Comparison of ENCODE assay signal across 28 cellular contexts in the genomic region with DNA sequence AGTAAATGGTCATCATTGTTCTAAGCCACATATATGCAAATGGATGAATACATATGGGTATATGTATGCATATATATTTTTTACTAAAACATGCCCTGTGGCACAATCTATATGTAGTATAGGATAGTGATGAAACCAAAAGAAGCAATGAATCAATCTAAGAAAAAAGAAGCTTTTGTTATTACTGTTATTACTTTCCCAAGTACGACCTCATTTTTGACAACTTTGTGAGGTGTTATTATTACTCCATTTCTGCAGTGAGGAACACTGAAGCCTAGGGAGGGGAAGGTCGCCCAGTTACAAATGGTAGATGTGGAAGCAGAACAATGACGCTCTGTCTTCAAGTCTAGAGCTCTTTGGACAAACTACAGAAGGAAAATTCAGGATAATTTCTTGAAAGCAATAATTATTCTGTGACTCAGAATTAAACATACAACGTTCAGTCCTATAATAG. TPM values are rescaled to one million over a fixed set of nuclear protein-coding genes. Genes with fewer than 3 reads are reported as not detected.
DNase-seq lines count a peak whose midpoint lies in the region; ATAC-seq and TF ChIP-seq lines count a peak whose summit lies in the region.
"Had no signal": no experiment of that assay in that cellular context is flagged by ENCODE, and none has a peak within 500 bp of the region (broad histone marks: within the 10 kb centered on the region; RNA-seq: fewer than 3 reads in every experiment).

No MANE protein-coding gene starts in this region.

- H3K27me3 ChIP-seq in CD8-positive, alpha-beta memory T cell (ENCODE audit: insufficient read depth, low read length, poor library complexity, severe bottlenecking), result no peaks in the 10 kb centered on the region
- H3K27me3 ChIP-seq in H9 (ENCODE audit: insufficient read depth, low read length), result no peaks in the 10 kb centered on the region
- H3K27me3 ChIP-seq: SJSA1 had no signal

- H3K36me3 Mint-ChIP-seq in activated CD4-positive, alpha-beta T cell treated with anti-CD3 and anti-CD28 coated beads, Interleukin-2, amount 10 ng/mL, durations not matched to agents 24 days and 14 days (ENCODE audit: low read depth), result peaks cover 49% of the 10 kb centered on the region
- peaks cover 57% of the 10 kb centered on the region for H3K36me3 Mint-ChIP-seq in activated CD4-positive, alpha-beta T cell treated with anti-CD3 and anti-CD28 coated beads, Interleukin-2, amount 10 ng/mL, durations not matched to agents 7 days and 5 days (ENCODE audit: low read depth)
- H3K36me3 Mint-ChIP-seq in CD8-positive, alpha-beta memory T cell, result peaks cover 3 to 61% (median 20%) of the 10 kb centered on the region in 3 donors
- peaks cover 48% of the 10 kb centered on the region for H3K36me3 Mint-ChIP-seq in activated naive CD8-positive, alpha-beta T cell
- peaks cover 12% of the 10 kb centered on the region for H3K36me3 Mint-ChIP-seq in natural killer cell treated with Interleukin-12 subunit alpha and Interleukin-12 subunit beta and Interleukin-15 and Interleukin-18, amount 100 ng/mL, for 72 hours
- H3K36me3 Mint-ChIP-seq in H9 (ENCODE audit: insufficient read depth in 1 of 3, low read depth in 3 of 3), result no peaks in the 10 kb centered on the region
- H3K36me3 Mint-ChIP-seq: type B pancreatic cell had no signal

- peaks cover 3% of the 10 kb centered on the region for H3K9me3 Mint-ChIP-seq in activated CD4-positive, alpha-beta T cell treated with anti-CD3 and anti-CD28 coated beads, Interleukin-2, amount 10 ng/mL, durations not matched to agents 24 days and 14 days
- H3K9me3 Mint-ChIP-seq in activated CD4-positive, alpha-beta T cell treated with anti-CD3 and anti-CD28 coated beads, Interleukin-2, amount 10 ng/mL, durations not matched to agents 7 days and 5 days, result peaks cover 3% of the 10 kb centered on the region
- no peaks in the 10 kb centered on the region for H3K9me3 Mint-ChIP-seq in CD8-positive, alpha-beta memory T cell
- no peaks in the 10 kb centered on the region for H3K9me3 Mint-ChIP-seq in activated naive CD8-positive, alpha-beta T cell (ENCODE audit: low read depth)
- H3K9me3 Mint-ChIP-seq in natural killer cell treated with Interleukin-12 subunit alpha and Interleukin-12 subunit beta and Interleukin-15 and Interleukin-18, amount 100 ng/mL, for 72 hours, result no peaks in the 10 kb centered on the region
- H3K9me3 Mint-ChIP-seq in H9, result no peaks in the 10 kb centered on the region
- H3K9me3 Mint-ChIP-seq: CD4-positive, alpha-beta T cell; nephron progenitor cell; type B pancreatic cell had no signal

- no peaks in the 10 kb centered on the region for H3K36me3 ChIP-seq in CD8-positive, alpha-beta memory T cell (ENCODE audit: insufficient read depth, low read length)
- H3K36me3 ChIP-seq: SJSA1 had no signal

- H3K4me2 ChIP-seq in H9 (ENCODE audit: insufficient read depth, insufficient read length, low read length), result no peak overlapping the region

- H3K4me3 ChIP-seq in CD8-positive, alpha-beta memory T cell (ENCODE audit: low read length), result no peak overlapping the region
- H3K4me3 ChIP-seq: SJSA1 had no signal

- peaks cover 67% of the 10 kb centered on the region for H3K4me1 Mint-ChIP-seq in activated CD4-positive, alpha-beta T cell treated with anti-CD3 and anti-CD28 coated beads, Interleukin-2, amount 10 ng/mL, durations not matched to agents 24 days and 14 days
- peaks cover 70% of the 10 kb centered on the region for H3K4me1 Mint-ChIP-seq in activated CD4-positive, alpha-beta T cell treated with anti-CD3 and anti-CD28 coated beads, Interleukin-2, amount 10 ng/mL, durations not matched to agents 7 days and 5 days
- peaks cover 81 to 93% (median 92%) of the 10 kb centered on the region in 3 donors for H3K4me1 Mint-ChIP-seq in CD8-positive, alpha-beta memory T cell
- H3K4me1 Mint-ChIP-seq in activated naive CD8-positive, alpha-beta T cell (ENCODE audit: low read depth), result peaks cover 90% of the 10 kb centered on the region
- peaks cover 69 to 88% of the 10 kb centered on the region in 2 donors for H3K4me1 Mint-ChIP-seq in natural killer cell treated with Interleukin-12 subunit alpha and Interleukin-12 subunit beta and Interleukin-15 and Interleukin-18, amount 100 ng/mL, for 72 hours (ENCODE audit: low read depth in 2 of 2)
- H3K4me1 Mint-ChIP-seq in H9, result no peaks in the 10 kb centered on the region

- no peak overlapping the region for H2AK5ac ChIP-seq in H9 (ENCODE audit: insufficient read length, low read length)

- no peak overlapping the region for H3K4ac ChIP-seq in H9 (ENCODE audit: low read depth, low read length)

- H3K56ac ChIP-seq in H9 (ENCODE audit: insufficient read length, low read depth, low read length), result no peak overlapping the region

- ATAC-seq in natural killer cell treated with Interleukin-12 subunit alpha and Interleukin-12 subunit beta and Interleukin-15 and Interleukin-18, amount 100 ng/mL, for 72 hours, result peak; percentile 82
- ATAC-seq: HCT116, left lobe of liver had no signal

- DNase-seq in activated CD4-positive, alpha-beta T cell treated with anti-CD3 and anti-CD28 coated beads, Interleukin-2, amount 10 ng/mL, durations not matched to agents 24 days and 14 days, result no peak
- no peak for DNase-seq in activated CD4-positive, alpha-beta T cell treated with anti-CD3 and anti-CD28 coated beads, Interleukin-2, amount 10 ng/mL, durations not matched to agents 7 days and 5 days
- no peak for DNase-seq in CD8-positive, alpha-beta memory T cell
- peak; percentile 69 for DNase-seq in natural killer cell treated with Interleukin-12 subunit alpha and Interleukin-12 subunit beta and Interleukin-15 and Interleukin-18, amount 100 ng/mL, for 72 hours (ENCODE audit: low spot score)
- DNase-seq in 8988T (no peak), NCI-H1105 treated with DMSO at 0.1 percent for 48 hours (lab: John Stamatoyannopoulos, UW) (no peak), H9 (no peak)
- DNase-seq: activated CD8-positive, alpha-beta memory T cell treated with anti-CD3 and anti-CD28 coated beads, Interleukin-2, amount 50 U/mL, for 48 hours; AML-193; aorta; CD4-positive, alpha-beta T cell; KBM-7; NCI-H1092; NCI-H1694 treated with DMSO at 0.1 percent for 48 hours; NCI-H446 treated with DMSO at 0.1 percent for 48 hours; NCI-H774; nephron progenitor cell; stimulated activated CD4-positive, alpha-beta T cell treated with anti-CD3 and anti-CD28 coated beads, Interleukin-4, amount 100 ng/mL, for 24 hours; substantia nigra; T1000 had no signal

- peaks cover 51% of the 10 kb centered on the region for H3K4me1 ChIP-seq in CD8-positive, alpha-beta memory T cell (ENCODE audit: insufficient read depth, low read length)
- no peaks in the 10 kb centered on the region for H3K4me1 ChIP-seq in H9 (ENCODE audit: insufficient read depth, low read length)
- H3K4me1 ChIP-seq: SJSA1 had no signal

- no peak overlapping the region for H3K14ac ChIP-seq in H9 (ENCODE audit: insufficient read depth, low read length)

- no peak overlapping the region for H3K23ac ChIP-seq in H9 (ENCODE audit: insufficient read length, low read depth, low read length)

- POLR2A ChIA-PET in activated CD4-positive, alpha-beta T cell treated with anti-CD3 and anti-CD28 coated beads, Interleukin-2, amount 10 ng/mL, durations not matched to agents 7 days and 5 days (lab: Charles Lee), result no interaction called here
- POLR2A ChIA-PET in CD8-positive, alpha-beta memory T cell (lab: Charles Lee), result interaction anchor here (0.6 to 2.0 kb wide), 2 partner anchors 21 to 38 kb away, joined by 3 to 4 read pairs; no protein-coding TSS in a partner anchor

- no peak overlapping the region for H4K8ac ChIP-seq in H9 (replicated peaks; ENCODE audit: insufficient read length, low read depth, low read length)

- TF ChIP-seq CTCF in H9 (conservative IDR thresholded peaks at IDR 0.05), result no peak

- H4K91ac ChIP-seq in H9 (ENCODE audit: insufficient read length, low read depth, low read length), result no peak overlapping the region

- no peaks in the 10 kb centered on the region for H3K9me3 ChIP-seq in CD8-positive, alpha-beta memory T cell (ENCODE audit: low read length)
- no peaks in the 10 kb centered on the region for H3K9me3 ChIP-seq in H9 (ENCODE audit: control insufficient read depth, low read depth, low read length)
- H3K9me3 ChIP-seq: SJSA1 had no signal

- H3K27ac Mint-ChIP-seq in activated CD4-positive, alpha-beta T cell treated with anti-CD3 and anti-CD28 coated beads, Interleukin-2, amount 10 ng/mL, durations not matched to agents 24 days and 14 days, result peak overlapping the region; percentile 73
- no peak overlapping the region for H3K27ac Mint-ChIP-seq in activated CD4-positive, alpha-beta T cell treated with anti-CD3 and anti-CD28 coated beads, Interleukin-2, amount 10 ng/mL, durations not matched to agents 7 days and 5 days
- H3K27ac Mint-ChIP-seq in CD8-positive, alpha-beta memory T cell, result peak overlapping the region; percentile 34 to 100 (median 98)
- H3K27ac Mint-ChIP-seq in activated naive CD8-positive, alpha-beta T cell, result peak overlapping the region; percentile 99
- H3K27ac Mint-ChIP-seq in natural killer cell treated with Interleukin-12 subunit alpha and Interleukin-12 subunit beta and Interleukin-15 and Interleukin-18, amount 100 ng/mL, for 72 hours, result peak overlapping the region; percentile 90 to 95
- no peak overlapping the region for H3K27ac Mint-ChIP-seq in H9
- H3K27ac Mint-ChIP-seq: nephron progenitor cell, type B pancreatic cell had no signal

- no peaks in the 10 kb centered on the region for H4K20me1 ChIP-seq in H9 (ENCODE audit: control insufficient read depth, insufficient read depth, insufficient read length)

- no peak overlapping the region for H3K9ac ChIP-seq in H9 (ENCODE audit: extremely low read depth, insufficient read length, low read length)

- H3K23me2 ChIP-seq in H9 (ENCODE audit: insufficient read length, low read depth, low read length, poor library complexity, severe bottlenecking), result no peaks in the 10 kb centered on the region

- H3K27me3 Mint-ChIP-seq in activated CD4-positive, alpha-beta T cell treated with anti-CD3 and anti-CD28 coated beads, Interleukin-2, amount 10 ng/mL, durations not matched to agents 24 days and 14 days, result no peaks in the 10 kb centered on the region
- no peaks in the 10 kb centered on the region for H3K27me3 Mint-ChIP-seq in activated CD4-positive, alpha-beta T cell treated with anti-CD3 and anti-CD28 coated beads, Interleukin-2, amount 10 ng/mL, durations not matched to agents 7 days and 5 days
- H3K27me3 Mint-ChIP-seq in CD8-positive, alpha-beta memory T cell, result no peaks in the 10 kb centered on the region
- H3K27me3 Mint-ChIP-seq in activated naive CD8-positive, alpha-beta T cell, result no peaks in the 10 kb centered on the region
- H3K27me3 Mint-ChIP-seq in natural killer cell treated with Interleukin-12 subunit alpha and Interleukin-12 subunit beta and Interleukin-15 and Interleukin-18, amount 100 ng/mL, for 72 hours, result no peaks in the 10 kb centered on the region
- H3K27me3 Mint-ChIP-seq in H9 (ENCODE audit: low read depth), result no peaks in the 10 kb centered on the region
- H3K27me3 Mint-ChIP-seq: CD4-positive, alpha-beta T cell had no signal

- H2BK15ac ChIP-seq in H9 (ENCODE audit: low read depth, low read length), result no peak overlapping the region

- no peak overlapping the region for H2BK5ac ChIP-seq in H9 (ENCODE audit: insufficient read length, low read length)

- H3K4me3 Mint-ChIP-seq in activated CD4-positive, alpha-beta T cell treated with anti-CD3 and anti-CD28 coated beads, Interleukin-2, amount 10 ng/mL, durations not matched to agents 24 days and 14 days, result no peak overlapping the region
- no peak overlapping the region for H3K4me3 Mint-ChIP-seq in activated CD4-positive, alpha-beta T cell treated with anti-CD3 and anti-CD28 coated beads, Interleukin-2, amount 10 ng/mL, durations not matched to agents 7 days and 5 days
- peak overlapping the region in 5 of 7 donors; percentile 1 to 54 (median 14) for H3K4me3 Mint-ChIP-seq in CD8-positive, alpha-beta memory T cell
- H3K4me3 Mint-ChIP-seq in activated naive CD8-positive, alpha-beta T cell, result peak overlapping the region; percentile 81
- peak overlapping the region; percentile 74 for H3K4me3 Mint-ChIP-seq in natural killer cell treated with Interleukin-12 subunit alpha and Interleukin-12 subunit beta and Interleukin-15 and Interleukin-18, amount 100 ng/mL, for 72 hours
- H3K4me3 Mint-ChIP-seq in H9, result no peak overlapping the region
- H3K4me3 Mint-ChIP-seq: CD4-positive, alpha-beta T cell; nephron progenitor cell; type B pancreatic cell had no signal

- H3K79me2 ChIP-seq in H9 (ENCODE audit: insufficient read depth, low read length), result no peaks in the 10 kb centered on the region

- WGBS in H9 (ENCODE audit: extremely low coverage, insufficient read length, low lambda C conversion rate), result no CpG with 5 or more reads among the region's 4 CpGs

- no peak overlapping the region for H3K18ac ChIP-seq in H9 (ENCODE audit: insufficient read length, low read depth, low read length)

- H2AFZ ChIP-seq in H9 (ENCODE audit: low read length), result no peak overlapping the region

- H2BK20ac ChIP-seq in H9 (ENCODE audit: low read depth, low read length, poor library complexity, severe bottlenecking), result no peak overlapping the region

- CTCF ChIA-PET in activated CD4-positive, alpha-beta T cell treated with anti-CD3 and anti-CD28 coated beads, Interleukin-2, amount 10 ng/mL, durations not matched to agents 7 days and 5 days (lab: Charles Lee), result interaction anchor here (1.1 kb wide), 1 partner anchor 14 kb away, joined by 4 read pairs; no protein-coding TSS in a partner anchor
- CTCF ChIA-PET in CD8-positive, alpha-beta memory T cell (lab: Charles Lee), result interaction anchor here (0.9 to 1.3 kb wide), 4 partner anchors 28 to 60 kb away, joined by 3 to 4 read pairs (median 3); no protein-coding TSS in a partner anchor

- H3K27ac ChIP-seq in CD8-positive, alpha-beta memory T cell (ENCODE audit: low read depth, low read length), result no peak overlapping the region
- no peak overlapping the region for H3K27ac ChIP-seq in H9 (ENCODE audit: insufficient read length, low read depth, low read length)
- H3K27ac ChIP-seq: HL-60, RWPE1, SJSA1, VCaP had no signal

- H2BK120ac ChIP-seq in H9 (ENCODE audit: low read depth, low read length, poor library complexity, severe bottlenecking), result no peak overlapping the region

- intact Hi-C loops in activated CD4-positive, alpha-beta T cell treated with anti-CD3 and anti-CD28 coated beads, Interleukin-2, amount 10 ng/mL, durations not matched to agents 24 days and 14 days (cut with micrococcal nuclease), result loop anchor here (10.0 kb wide), 1 partner anchor 438 kb away; no protein-coding TSS in a partner anchor

- H2BK12ac ChIP-seq in H9 (ENCODE audit: insufficient read length, low read depth, low read length), result no peak overlapping the region

- no peak overlapping the region for H4K5ac ChIP-seq in H9 (ENCODE audit: insufficient read length, low read depth, low read length)

- H3K79me1 ChIP-seq in H9 (ENCODE audit: insufficient read depth, low read depth, low read length, poor library complexity, severe bottlenecking), result no peaks in the 10 kb centered on the region

- no peak overlapping the region for H3T11ph ChIP-seq in H9 (ENCODE audit: low read length)

RNA-seq across cellular contexts. Expression of a gene that starts 38.3 kb away (rescaled TPM):
- total RNA-seq in activated CD4-positive, alpha-beta T cell treated with anti-CD3 and anti-CD28 coated beads, Interleukin-2, amount 10 ng/mL, durations not matched to agents 24 days and 14 days, result 47.9 and 50.8 TPM in 2 replicates
- 10 to 100 TPM; 72.6 to 84.4 TPM for total RNA-seq in activated CD4-positive, alpha-beta T cell treated with anti-CD3 and anti-CD28 coated beads, Interleukin-2, amount 10 ng/mL, durations not matched to agents 7 days and 5 days
- total RNA-seq in CD8-positive, alpha-beta memory T cell, result 10 to 100 TPM; 53.0 to 54.7 TPM
- polyA plus RNA-seq in CD8-positive, alpha-beta memory T cell, result 88.2 TPM
- 100 to 1,000 TPM; 133 to 241 TPM for total RNA-seq in natural killer cell treated with Interleukin-12 subunit alpha and Interleukin-12 subunit beta and Interleukin-15 and Interleukin-18, amount 100 ng/mL, for 72 hours
- total RNA-seq in H9 (2021), result 0.33 TPM in 2 replicates

Comparison
In these comparisons a context has a peak if more than half of its experiments do, and no peak if none do; other contexts are left out.
1. H3K27ac Mint-ChIP-seq: peak in activated CD4-positive, alpha-beta T cell treated with anti-CD3 and anti-CD28 coated beads, Interleukin-2, amount 10 ng/mL, durations not matched to agents 24 days and 14 days (single experiment), CD8-positive, alpha-beta memory T cell (8 of 8), activated naive CD8-positive, alpha-beta T cell (single experiment) and natural killer cell treated with Interleukin-12 subunit alpha and Interleukin-12 subunit beta and Interleukin-15 and Interleukin-18, amount 100 ng/mL, for 72 hours (2 of 2); none in activated CD4-positive, alpha-beta T cell treated with anti-CD3 and anti-CD28 coated beads, Interleukin-2, amount 10 ng/mL, durations not matched to agents 7 days and 5 days (single experiment) and H9 (0 of 3).
2. H3K4me3 Mint-ChIP-seq: peak in CD8-positive, alpha-beta memory T cell (5 of 7), activated naive CD8-positive, alpha-beta T cell (single experiment) and natural killer cell treated with Interleukin-12 subunit alpha and Interleukin-12 subunit beta and Interleukin-15 and Interleukin-18, amount 100 ng/mL, for 72 hours (single experiment); none in activated CD4-positive, alpha-beta T cell treated with anti-CD3 and anti-CD28 coated beads, Interleukin-2, amount 10 ng/mL, durations not matched to agents 24 days and 14 days (single experiment), activated CD4-positive, alpha-beta T cell treated with anti-CD3 and anti-CD28 coated beads, Interleukin-2, amount 10 ng/mL, durations not matched to agents 7 days and 5 days (single experiment) and H9 (0 of 2).
3. RNA of a gene that starts 38.3 kb away (total RNA-seq): 133 to 241 TPM in natural killer cell treated with Interleukin-12 subunit alpha and Interleukin-12 subunit beta and Interleukin-15 and Interleukin-18, amount 100 ng/mL, for 72 hours, 72.6 to 84.4 TPM in activated CD4-positive, alpha-beta T cell treated with anti-CD3 and anti-CD28 coated beads, Interleukin-2, amount 10 ng/mL, durations not matched to agents 7 days and 5 days, 53.0 to 54.7 TPM in CD8-positive, alpha-beta memory T cell and 47.9 to 50.8 TPM in activated CD4-positive, alpha-beta T cell treated with anti-CD3 and anti-CD28 coated beads, Interleukin-2, amount 10 ng/mL, durations not matched to agents 24 days and 14 days; 0.33 TPM in H9; every median in the first group is over 10 times any median in the second.